12 cellular contexts compared by ENCODE assay signal in the genomic region with DNA sequence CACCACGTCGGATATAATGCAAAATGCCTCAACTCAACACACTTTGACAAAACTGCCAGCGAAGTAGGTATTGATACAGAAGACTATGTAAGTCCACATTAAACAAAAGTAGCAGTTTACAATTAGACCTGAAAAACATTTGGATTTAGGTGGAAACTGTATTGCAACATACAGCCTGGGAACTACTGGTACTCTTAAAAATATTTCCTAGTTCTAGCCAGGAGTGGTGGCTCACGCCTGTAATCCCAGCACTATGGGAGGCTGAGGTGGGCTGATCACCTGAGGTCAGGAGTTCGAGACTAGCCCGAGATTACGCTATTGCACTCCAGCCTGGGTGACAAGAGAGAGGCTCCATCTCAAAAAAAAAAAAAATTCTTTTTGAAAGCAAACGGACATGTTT.
DNase-seq lines count a peak whose midpoint lies in the region; ATAC-seq and TF ChIP-seq lines count a peak whose summit lies in the region.
"Had no signal": no experiment of that assay in that cellular context is flagged by ENCODE, and none has a peak within 500 bp of the region (broad histone marks: within the 10 kb centered on the region; RNA-seq: fewer than 3 reads in every experiment).

No MANE protein-coding gene starts in this region.

- no peaks in the 10 kb centered on the region for H3K79me2 ChIP-seq in GM23338 (replicated peaks; ENCODE audit: insufficient read depth)

- no peaks in the 10 kb centered on the region for H3K36me3 Mint-ChIP-seq in activated naive CD8-positive, alpha-beta T cell treated with anti-CD3 and anti-CD28 coated beads, Interleukin-2, amount 50 U/mL, for 24 hours (ENCODE audit: low read depth)
- no peaks in the 10 kb centered on the region for H3K36me3 Mint-ChIP-seq in GM23338 (ENCODE audit: low read depth)

- TF ChIP-seq CTCF in BJ (IDR thresholded peaks at IDR 0.05; ENCODE audit: insufficient read depth, low read depth, low read length) (no peak), left ventricle myocardium inferior (IDR thresholded peaks at IDR 0.05; ENCODE audit: borderline replicate concordance) (no peak), sigmoid colon (IDR thresholded peaks at IDR 0.05) (no peak), GM23338 (conservative IDR thresholded peaks at IDR 0.05; ENCODE audit: low read depth in 2 of 2) (no peak)

- no peak for TF ChIP-seq POLR2A in sigmoid colon (IDR thresholded peaks at IDR 0.05)

- no peaks in the 10 kb centered on the region for H3K9me2 ChIP-seq in GM23338 (ENCODE audit: insufficient read depth)

- H2AFZ ChIP-seq in GM23338, result no peak overlapping the region

- no peaks in the 10 kb centered on the region for H3K9me3 ChIP-seq in left ventricle myocardium inferior (replicated peaks)
- no peaks in the 10 kb centered on the region for H3K9me3 ChIP-seq in sigmoid colon

- intact Hi-C loops in left ventricle myocardium inferior (cut with micrococcal nuclease) (no loop called here), sigmoid colon (cut with DNase I) (no loop called here)

- H4K20me1 ChIP-seq in GM23338 (replicated peaks; ENCODE audit: insufficient read depth), result no peaks in the 10 kb centered on the region

- no peaks in the 10 kb centered on the region for H3K27me3 ChIP-seq in BJ (ENCODE audit: control insufficient read depth, insufficient read depth, low read length)
- H3K27me3 ChIP-seq in left ventricle myocardium inferior (ENCODE audit: low read depth), result no peaks in the 10 kb centered on the region
- H3K27me3 ChIP-seq in sigmoid colon, result no peaks in the 10 kb centered on the region
- peaks cover 17% of the 10 kb centered on the region; the same call in 1 of the 2 replicates for H3K27me3 ChIP-seq in GM23338 (ENCODE audit: insufficient read depth)

- H3K4me3 Mint-ChIP-seq in activated naive CD8-positive, alpha-beta T cell treated with anti-CD3 and anti-CD28 coated beads, Interleukin-2, amount 50 U/mL, for 24 hours, result peak overlapping the region; percentile 49
- H3K4me3 Mint-ChIP-seq in GM23338, result no peak overlapping the region
- H3K4me3 Mint-ChIP-seq: CD4-positive, alpha-beta T cell had no signal

- H3K27ac ChIP-seq in left ventricle myocardium inferior (replicated peaks), result peak overlapping the region; percentile 73
- peak overlapping the region; percentile 59 to 78 (median 74) for H3K27ac ChIP-seq in sigmoid colon
- no peak overlapping the region for H3K27ac ChIP-seq in GM23338 (ENCODE audit: low read depth)

- CTCF ChIA-PET in BJ (lab: Yijun Ruan, JAX), result no interaction called here
- CTCF ChIA-PET in HEK293T (lab: Yijun Ruan, JAX), result no interaction called here

- H3K4me1 Mint-ChIP-seq in activated naive CD8-positive, alpha-beta T cell treated with anti-CD3 and anti-CD28 coated beads, Interleukin-2, amount 50 U/mL, for 24 hours, result peaks cover 15% of the 10 kb centered on the region
- peaks cover 12% of the 10 kb centered on the region for H3K4me1 Mint-ChIP-seq in GM23338

- H3K4me1 ChIP-seq in left ventricle myocardium inferior, result peaks cover 54% of the 10 kb centered on the region
- H3K4me1 ChIP-seq in sigmoid colon, result peaks cover 0 to 50% (median 27%) of the 10 kb centered on the region in 4 donors
- H3K4me1 ChIP-seq in GM23338 (ENCODE audit: insufficient read depth), result peaks cover 4% of the 10 kb centered on the region; the same call in 1 of the 2 replicates

- H3F3A ChIP-seq in GM23338 (replicated peaks; ENCODE audit: low read depth), result no peaks in the 10 kb centered on the region

- no peaks in the 10 kb centered on the region for H3K27me3 Mint-ChIP-seq in activated naive CD8-positive, alpha-beta T cell treated with anti-CD3 and anti-CD28 coated beads, Interleukin-2, amount 50 U/mL, for 24 hours
- H3K27me3 Mint-ChIP-seq in GM23338 (ENCODE audit: insufficient read depth, low read depth, poor library complexity), result peaks cover 8% of the 10 kb centered on the region
- H3K27me3 Mint-ChIP-seq: CD4-positive, alpha-beta T cell had no signal

- WGBS in sigmoid colon, 2 donors, result 54 to 77% methylated on average over 8 of the region's 8 CpGs

- POLR2A ChIA-PET in BJ (lab: Charles Lee), result no interaction called here
- POLR2A ChIA-PET in HEK293T (lab: Yijun Ruan, JAX), result no interaction called here

- H3K27ac Mint-ChIP-seq in activated naive CD8-positive, alpha-beta T cell treated with anti-CD3 and anti-CD28 coated beads, Interleukin-2, amount 50 U/mL, for 24 hours, result no peak overlapping the region
- no peak overlapping the region for H3K27ac Mint-ChIP-seq in GM23338
- H3K27ac Mint-ChIP-seq: CD4-positive, alpha-beta T cell had no signal

- no peaks in the 10 kb centered on the region for H3K9me3 Mint-ChIP-seq in activated naive CD8-positive, alpha-beta T cell treated with anti-CD3 and anti-CD28 coated beads, Interleukin-2, amount 50 U/mL, for 24 hours
- H3K9me3 Mint-ChIP-seq in GM23338, result no peaks in the 10 kb centered on the region
- H3K9me3 Mint-ChIP-seq: CD4-positive, alpha-beta T cell had no signal

- H3K4me2 ChIP-seq in GM23338, result no peak overlapping the region

- no peak for TF ChIP-seq EP300 in sigmoid colon (IDR thresholded peaks at IDR 0.05)

- peak overlapping the region; percentile 29 for H3K4me3 ChIP-seq in BJ (ENCODE audit: low read depth, low read length)
- peak overlapping the region; percentile 40 for H3K4me3 ChIP-seq in left ventricle myocardium inferior
- peak overlapping the region; percentile 22 to 41 (median 37) for H3K4me3 ChIP-seq in sigmoid colon
- H3K4me3 ChIP-seq in GM23338, result no peak overlapping the region

- DNase-seq in BJ (ENCODE audit: low read depth) (no peak), left ventricle myocardium inferior (no peak), sigmoid colon (no peak), NCI-H446 treated with DMSO at 0.1 percent for 48 hours (lab: John Stamatoyannopoulos, UW) (no peak), HEK293T (ENCODE audit: extremely low spot score) (no peak), GM23338 (ENCODE audit: low spot score) (no peak), DMS153 (lab: John Stamatoyannopoulos, UW) (no peak)
- DNase-seq in activated naive CD8-positive, alpha-beta T cell treated with anti-CD3 and anti-CD28 coated beads, Interleukin-2, amount 50 U/mL, for 24 hours, result no peak
- DNase-seq: activated CD4-positive, CD25-positive, alpha-beta regulatory T cell treated with anti-CD3 and anti-CD28 coated beads, Interleukin-2, amount 50 U/mL, for 72 hours; activated naive CD4-positive, alpha-beta T cell; CD4-positive, alpha-beta T cell; left cardiac atrium had no signal

- no peak for ATAC-seq in activated naive CD8-positive, alpha-beta T cell treated with anti-CD3 and anti-CD28 coated beads, Interleukin-2, amount 50 U/mL, for 24 hours
- no peak for ATAC-seq in GM23338

- H3K36me3 ChIP-seq in BJ (ENCODE audit: control insufficient read depth, insufficient read depth, low read length), result no peaks in the 10 kb centered on the region
- no peaks in the 10 kb centered on the region for H3K36me3 ChIP-seq in left ventricle myocardium inferior
- no peaks in the 10 kb centered on the region for H3K36me3 ChIP-seq in sigmoid colon
- H3K36me3 ChIP-seq in GM23338 (ENCODE audit: insufficient read depth), result no peaks in the 10 kb centered on the region

TF ChIP-seq in HEK293T, 16 proteins besides CTCF, POLR2A, EP300 and RAD21:
- TF ChIP-seq ARNT (IDR thresholded peaks at IDR 0.05) (no peak), SUZ12 (IDR thresholded peaks at IDR 0.05) (no peak), L3MBTL2 (conservative IDR thresholded peaks at IDR 0.05) (no peak), ELF4 (IDR thresholded peaks at IDR 0.05) (no peak), SP1 (IDR thresholded peaks at IDR 0.05) (no peak), FOXM1 (IDR thresholded peaks at IDR 0.05; ENCODE audit: borderline replicate concordance) (no peak), ZNF384 (IDR thresholded peaks at IDR 0.05) (no peak), CTBP1 (IDR thresholded peaks at IDR 0.05; ENCODE audit: borderline replicate concordance) (no peak), FOXA1 (IDR thresholded peaks at IDR 0.05) (no peak), BHLHE40 (IDR thresholded peaks at IDR 0.05; ENCODE audit: borderline replicate concordance) (no peak), TARDBP (IDR thresholded peaks at IDR 0.05) (no peak)
- TF ChIP-seq, protein P1, sequence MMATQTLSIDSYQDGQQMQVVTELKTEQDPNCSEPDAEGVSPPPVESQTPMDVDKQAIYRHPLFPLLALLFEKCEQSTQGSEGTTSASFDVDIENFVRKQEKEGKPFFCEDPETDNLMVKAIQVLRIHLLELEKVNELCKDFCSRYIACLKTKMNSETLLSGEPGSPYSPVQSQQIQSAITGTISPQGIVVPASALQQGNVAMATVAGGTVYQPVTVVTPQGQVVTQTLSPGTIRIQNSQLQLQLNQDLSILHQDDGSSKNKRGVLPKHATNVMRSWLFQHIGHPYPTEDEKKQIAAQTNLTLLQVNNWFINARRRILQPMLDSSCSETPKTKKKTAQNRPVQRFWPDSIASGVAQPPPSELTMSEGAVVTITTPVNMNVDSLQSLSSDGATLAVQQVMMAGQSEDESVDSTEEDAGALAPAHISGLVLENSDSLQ (IDR thresholded peaks at IDR 0.05), result no peak

TF ChIP-seq in GM23338, 12 proteins besides CTCF, POLR2A, EP300 and RAD21 (continues in another document):
- TF ChIP-seq POLR2AphosphoS5 (IDR thresholded peaks at IDR 0.05; ENCODE audit: low read depth), result no peak
- TF ChIP-seq, protein P2, sequence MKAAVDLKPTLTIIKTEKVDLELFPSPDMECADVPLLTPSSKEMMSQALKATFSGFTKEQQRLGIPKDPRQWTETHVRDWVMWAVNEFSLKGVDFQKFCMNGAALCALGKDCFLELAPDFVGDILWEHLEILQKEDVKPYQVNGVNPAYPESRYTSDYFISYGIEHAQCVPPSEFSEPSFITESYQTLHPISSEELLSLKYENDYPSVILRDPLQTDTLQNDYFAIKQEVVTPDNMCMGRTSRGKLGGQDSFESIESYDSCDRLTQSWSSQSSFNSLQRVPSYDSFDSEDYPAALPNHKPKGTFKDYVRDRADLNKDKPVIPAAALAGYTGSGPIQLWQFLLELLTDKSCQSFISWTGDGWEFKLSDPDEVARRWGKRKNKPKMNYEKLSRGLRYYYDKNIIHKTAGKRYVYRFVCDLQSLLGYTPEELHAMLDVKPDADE (IDR thresholded peaks at IDR 0.05), result no peak
